10 cellular contexts compared by ENCODE assay signal in the genomic region with DNA sequence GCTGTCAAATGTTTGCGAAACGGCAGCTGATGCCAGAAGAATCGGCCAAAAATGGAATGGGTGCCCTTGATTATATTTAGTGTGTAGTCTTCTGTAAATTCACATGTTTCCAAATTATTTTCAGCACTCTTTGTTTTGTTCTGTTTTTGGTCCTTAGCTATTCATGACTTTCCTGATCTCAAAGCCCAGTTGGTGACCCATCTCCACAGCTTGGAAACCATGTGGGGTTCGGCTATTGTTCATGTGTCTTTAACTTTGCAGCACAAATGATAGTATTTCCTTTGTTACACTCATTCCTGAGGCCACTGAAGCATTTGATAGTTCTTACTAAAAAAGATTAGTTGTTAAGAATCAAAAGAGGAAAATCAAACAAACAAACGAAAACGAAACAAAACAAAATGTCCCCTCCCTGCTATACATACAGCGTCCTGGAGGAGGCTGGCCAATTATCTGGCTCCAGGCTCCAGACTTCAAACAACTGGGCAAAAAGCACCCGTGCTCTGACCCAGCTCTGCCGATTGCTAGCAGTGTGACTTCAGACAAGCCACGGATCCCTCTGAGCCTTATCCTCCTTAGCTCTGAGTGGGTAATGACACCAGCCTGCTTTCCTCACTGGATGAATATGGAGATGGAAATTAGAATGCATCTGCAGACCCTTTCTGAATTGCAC.
DNase-seq lines count a peak whose midpoint lies in the region; ATAC-seq, FAIRE-seq and TF ChIP-seq lines count a peak whose summit lies in the region.
"Had no signal": no experiment of that assay in that cellular context is flagged by ENCODE, and none has a peak within 500 bp of the region (broad histone marks: within the 10 kb centered on the region; RNA-seq: fewer than 3 reads in every experiment).

No MANE protein-coding gene starts in this region.

- CTCF ChIA-PET in A549 (lab: Yijun Ruan, JAX) = interaction anchor here (0.5 kb wide), 1 partner anchor 54 kb away, joined by 3 read pairs; no protein-coding TSS in a partner anchor
- CTCF ChIA-PET in HEK293 (lab: Yijun Ruan, JAX) = no interaction called here

- TF ChIP-seq POLR2A in A549 (IDR thresholded peaks at IDR 0.05; ENCODE audit: low read length) = no peak

- POLR2A ChIA-PET in A549 (lab: Yijun Ruan, JAX) = no interaction called here
- POLR2A ChIA-PET in HEK293 (lab: Yijun Ruan, JAX) = no interaction called here

- peak; percentile 95 to 97 for ATAC-seq in A549
- ATAC-seq in left colon = peak; percentile 78
- no peak for ATAC-seq in GM18858 (IDR thresholded peaks at IDR 0.05; ENCODE audit: unreplicated experiment)
- ATAC-seq in GM19463 (IDR thresholded peaks at IDR 0.05; ENCODE audit: unreplicated experiment) = no peak
- ATAC-seq: effector memory CD8-positive, alpha-beta T cell had no signal

- TF ChIP-seq CTCF in A549 (IDR thresholded peaks at IDR 0.05) (no peak), HEK293 (tag by site-specific recombination; IDR thresholded peaks at IDR 0.05) (no peak)

- H3K4me3 ChIP-seq in A549 = peak overlapping the region; percentile 46
- no peak overlapping the region for H3K4me3 ChIP-seq in HEK293 (ENCODE audit: low read depth, low read length)

- FAIRE-seq in A549 (lab: Jason Lieb, UNC) = no peak

- H3K27ac ChIP-seq in A549 (no peak overlapping the region), HEK293 (ENCODE audit: extremely low read depth, low read depth, low read length) (no peak overlapping the region)

- H3K9me3 ChIP-seq in A549 (no peaks in the 10 kb centered on the region), HEK293 (ENCODE audit: control insufficient read depth, insufficient read depth, low read depth, low read length) (no peaks in the 10 kb centered on the region)

- no peak for TF ChIP-seq EP300 in A549 (IDR thresholded peaks at IDR 0.05)

- no peaks in the 10 kb centered on the region for H3K36me3 ChIP-seq in HEK293 (ENCODE audit: control insufficient read depth in 2 of 2, insufficient read depth in 1 of 2, low read length in 2 of 2)

- 8% methylated on average over 10 of the region's 10 CpGs for WGBS in A549 (ENCODE audit: missing lambda C conversion rate)

- no peak for TF ChIP-seq RAD21 in A549 (conservative IDR thresholded peaks at IDR 0.05 in 1 of 2, IDR thresholded peaks at IDR 0.05 in 1 of 2)

- intact Hi-C loops in left colon (cut with DNase I, micrococcal nuclease) = no loop called here

- H3K4me1 ChIP-seq in A549 = no peaks in the 10 kb centered on the region
- H3K4me1 ChIP-seq in HEK293 (ENCODE audit: control insufficient read depth, insufficient read depth, low read length) = no peaks in the 10 kb centered on the region

- DNase-seq in A549 (ENCODE audit: low read depth in 1 of 2, low spot score in 1 of 2) (peak; percentile 4 to 41), RPMI8226 (peak; percentile 60), left colon (peak in 1 of 2 donors; percentile 12), kidney glomerular epithelial cell (lab: John Stamatoyannopoulos, UW) (no peak), activated gamma-delta T cell treated with Interleukin-2 at 50 U/mL for 16 hours (no peak)
- DNase-seq: effector memory CD8-positive, alpha-beta T cell; Karpas-422 had no signal

- H3K4me2 ChIP-seq in A549 = peak overlapping the region; percentile 69

TF ChIP-seq in A549, 52 proteins besides CTCF, POLR2A, EP300 and RAD21 (continues in another document):
- TF ChIP-seq, protein P1, sequence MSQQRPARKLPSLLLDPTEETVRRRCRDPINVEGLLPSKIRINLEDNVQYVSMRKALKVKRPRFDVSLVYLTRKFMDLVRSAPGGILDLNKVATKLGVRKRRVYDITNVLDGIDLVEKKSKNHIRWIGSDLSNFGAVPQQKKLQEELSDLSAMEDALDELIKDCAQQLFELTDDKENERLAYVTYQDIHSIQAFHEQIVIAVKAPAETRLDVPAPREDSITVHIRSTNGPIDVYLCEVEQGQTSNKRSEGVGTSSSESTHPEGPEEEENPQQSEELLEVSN (IDR thresholded peaks at IDR 0.05; ENCODE audit: borderline replicate concordance, low read depth) = no peak
- TF ChIP-seq HOXB13 (CRISPR knock-in tag; IDR thresholded peaks at IDR 0.05; ENCODE audit: low read depth) = no peak
- TF ChIP-seq EHMT2 (IDR thresholded peaks at IDR 0.05; ENCODE audit: low read depth) = no peak
- TF ChIP-seq JUNB (IDR thresholded peaks at IDR 0.05) = no peak
- TF ChIP-seq FOSB (CRISPR knock-in tag; IDR thresholded peaks at IDR 0.05) = no peak
- TF ChIP-seq EHF (CRISPR knock-in tag; IDR thresholded peaks at IDR 0.05) = no peak
- TF ChIP-seq CBX8 (IDR thresholded peaks at IDR 0.05) = no peak
- TF ChIP-seq, protein P2, sequence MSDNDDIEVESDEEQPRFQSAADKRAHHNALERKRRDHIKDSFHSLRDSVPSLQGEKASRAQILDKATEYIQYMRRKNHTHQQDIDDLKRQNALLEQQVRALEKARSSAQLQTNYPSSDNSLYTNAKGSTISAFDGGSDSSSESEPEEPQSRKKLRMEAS (IDR thresholded peaks at IDR 0.05) = no peak; the same call in 1 of the 2 replicates
- TF ChIP-seq, protein P3, sequence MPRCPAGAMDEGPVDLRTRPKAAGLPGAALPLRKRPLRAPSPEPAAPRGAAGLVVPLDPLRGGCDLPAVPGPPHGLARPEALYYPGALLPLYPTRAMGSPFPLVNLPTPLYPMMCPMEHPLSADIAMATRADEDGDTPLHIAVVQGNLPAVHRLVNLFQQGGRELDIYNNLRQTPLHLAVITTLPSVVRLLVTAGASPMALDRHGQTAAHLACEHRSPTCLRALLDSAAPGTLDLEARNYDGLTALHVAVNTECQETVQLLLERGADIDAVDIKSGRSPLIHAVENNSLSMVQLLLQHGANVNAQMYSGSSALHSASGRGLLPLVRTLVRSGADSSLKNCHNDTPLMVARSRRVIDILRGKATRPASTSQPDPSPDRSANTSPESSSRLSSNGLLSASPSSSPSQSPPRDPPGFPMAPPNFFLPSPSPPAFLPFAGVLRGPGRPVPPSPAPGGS (IDR thresholded peaks at IDR 0.05) = no peak
- no peak for TF ChIP-seq KDM1A (IDR thresholded peaks at IDR 0.05; ENCODE audit: low read depth)
- no peak for TF ChIP-seq HOXA7 (CRISPR knock-in tag; IDR thresholded peaks at IDR 0.05)
- TF ChIP-seq SMC3 (IDR thresholded peaks at IDR 0.05) = no peak
- no peak for TF ChIP-seq HDAC2 (IDR thresholded peaks at IDR 0.05)
- no peak for TF ChIP-seq TFCP2L1 (CRISPR knock-in tag; IDR thresholded peaks at IDR 0.05)
- no peak for TF ChIP-seq ZC3H11A (IDR thresholded peaks at IDR 0.05)

TF ChIP-seq in HEK293, 187 proteins besides CTCF, POLR2A, EP300 and RAD21:
- TF ChIP-seq ZNF366 (tag by site-specific recombination; conservative IDR thresholded peaks at IDR 0.05) = no peak
- TF ChIP-seq PRDM10 (tag by site-specific recombination; IDR thresholded peaks at IDR 0.05) = 0 out of 2 replicates have a peak, but pooled peaks have one; percentile 10
- peak; percentile 67; the same call in 1 of the 2 replicates for TF ChIP-seq ZSCAN30 (tag by site-specific recombination; IDR thresholded peaks at IDR 0.05)
TF ChIP-seq in HEK293: peak in this region for 2.

Comparison
In these comparisons a context has a peak if more than half of its experiments do, and no peak if none do; other contexts are left out.
1. ATAC-seq: peak in A549 (2 of 2) and left colon (single experiment); none in GM18858 (single experiment) and GM19463 (single experiment).
2. DNase-seq: peak in A549 (2 of 2) and RPMI8226 (single experiment); none in kidney glomerular epithelial cell (single experiment) and activated gamma-delta T cell treated with Interleukin-2 at 50 U/mL for 16 hours (single experiment).